9 cellular contexts compared by ENCODE assay signal in genomic region chr3:88000853-88001252, GRCh38. TPM values are rescaled to one million over a fixed set of nuclear protein-coding genes. Genes with fewer than 3 reads are reported as not detected.
A peak's percentile ranks its signal among the peaks of the same experiment; 100 is the strongest.
DNase-seq lines count a peak whose midpoint lies in the region; ATAC-seq and FAIRE-seq lines count a peak whose summit lies in the region.
"Had no signal": no experiment of that assay in that cellular context is flagged by ENCODE, and none has a peak within 500 bp of the region (broad histone marks: within the 10 kb centered on the region; RNA-seq: fewer than 3 reads in every experiment).

No MANE protein-coding gene starts in this region.

- no peaks in the 10 kb centered on the region for H3K9me3 Mint-ChIP-seq in activated naive CD8-positive, alpha-beta T cell treated with anti-CD3 and anti-CD28 coated beads, Interleukin-2, amount 10 ng/mL, durations not matched to agents 7 days and 5 days

- no peak overlapping the region for H3K27ac ChIP-seq in subcutaneous abdominal adipose tissue (ENCODE audit: low read depth, low read length)
- H3K27ac ChIP-seq: BLaER1 treated with 17β-estradiol and CSF1 and Interleukin-3, amounts not matched to agents 10 nM and 100 nM had no signal

- no peak for ATAC-seq in activated naive CD8-positive, alpha-beta T cell treated with anti-CD3 and anti-CD28 coated beads, Interleukin-2, amount 10 ng/mL, durations not matched to agents 7 days and 5 days (ENCODE audit: low read depth)
- ATAC-seq in GM21390 (IDR thresholded peaks at IDR 0.05; ENCODE audit: unreplicated experiment) (no peak), HG03139 (IDR thresholded peaks at IDR 0.05; ENCODE audit: unreplicated experiment) (no peak)

- peaks cover 24% of the 10 kb centered on the region for H3K4me1 Mint-ChIP-seq in activated naive CD8-positive, alpha-beta T cell treated with anti-CD3 and anti-CD28 coated beads, Interleukin-2, amount 10 ng/mL, durations not matched to agents 7 days and 5 days

- peaks cover 0 to 11% (median 4%) of the 10 kb centered on the region in 5 donors for H3K4me1 ChIP-seq in subcutaneous abdominal adipose tissue (ENCODE audit: control insufficient read depth in 5 of 5, insufficient read depth in 5 of 5, low read length in 5 of 5)

- peak overlapping the region; percentile 35 to 67 (median 59) for H3K4me3 ChIP-seq in subcutaneous abdominal adipose tissue (ENCODE audit: low read depth in 1 of 5, low read length in 5 of 5)
- H3K4me3 ChIP-seq: BLaER1 treated with 17β-estradiol and CSF1 and Interleukin-3, amounts not matched to agents 10 nM and 100 nM had no signal

- H3K9me3 ChIP-seq in subcutaneous abdominal adipose tissue (ENCODE audit: control insufficient read depth in 5 of 5, low read length in 5 of 5), result no peaks in the 10 kb centered on the region
- H3K9me3 ChIP-seq: BLaER1 treated with 17β-estradiol and CSF1 and Interleukin-3, amounts not matched to agents 10 nM and 100 nM had no signal

- H3K27me3 ChIP-seq in subcutaneous abdominal adipose tissue (ENCODE audit: control insufficient read depth in 5 of 5, insufficient read depth in 4 of 5, low read length in 5 of 5), result no peaks in the 10 kb centered on the region
- H3K27me3 ChIP-seq: BLaER1 treated with 17β-estradiol and CSF1 and Interleukin-3, amounts not matched to agents 10 nM and 100 nM had no signal

- H3K4me3 Mint-ChIP-seq in activated naive CD8-positive, alpha-beta T cell treated with anti-CD3 and anti-CD28 coated beads, Interleukin-2, amount 10 ng/mL, durations not matched to agents 7 days and 5 days, result peak overlapping the region; percentile 59

- FAIRE-seq in GM19239 (lab: Jason Lieb, UNC), result no peak

- H3K27me3 Mint-ChIP-seq in activated naive CD8-positive, alpha-beta T cell treated with anti-CD3 and anti-CD28 coated beads, Interleukin-2, amount 10 ng/mL, durations not matched to agents 7 days and 5 days, result peaks cover 17% of the 10 kb centered on the region

- peak; percentile 63 for DNase-seq in activated CD8-positive, alpha-beta memory T cell treated with anti-CD3 and anti-CD28 coated beads for 24 hours
- DNase-seq in activated CD8-positive, alpha-beta memory T cell treated with anti-CD3 and anti-CD28 coated beads, Interleukin-2, amount 50 U/mL, for 4 hours, result no peak
- DNase-seq in activated naive CD8-positive, alpha-beta T cell treated with anti-CD3 and anti-CD28 coated beads, Interleukin-2, amount 10 ng/mL, durations not matched to agents 7 days and 5 days, result no peak
- peak; percentile 78 for DNase-seq in islet precursor cell
- DNase-seq in GM19239 (ENCODE audit: insufficient read length, low spot score), result no peak

- H3K36me3 ChIP-seq in subcutaneous abdominal adipose tissue (ENCODE audit: control insufficient read depth in 5 of 5, insufficient read depth in 5 of 5, low read length in 5 of 5), result no peaks in the 10 kb centered on the region
- H3K36me3 ChIP-seq: BLaER1 treated with 17β-estradiol and CSF1 and Interleukin-3, amounts not matched to agents 10 nM and 100 nM had no signal

- H3K27ac Mint-ChIP-seq in activated naive CD8-positive, alpha-beta T cell treated with anti-CD3 and anti-CD28 coated beads, Interleukin-2, amount 10 ng/mL, durations not matched to agents 7 days and 5 days, result no peak overlapping the region

- POLR2A ChIA-PET in activated naive CD8-positive, alpha-beta T cell treated with anti-CD3 and anti-CD28 coated beads, Interleukin-2, amount 10 ng/mL, durations not matched to agents 7 days and 5 days (lab: Charles Lee), result no interaction called here

- no peaks in the 10 kb centered on the region for H3K36me3 Mint-ChIP-seq in activated naive CD8-positive, alpha-beta T cell treated with anti-CD3 and anti-CD28 coated beads, Interleukin-2, amount 10 ng/mL, durations not matched to agents 7 days and 5 days

- H3K9ac ChIP-seq in subcutaneous abdominal adipose tissue (ENCODE audit: low read length in 5 of 5), result peak overlapping the region in 3 of 5 donors; percentile 32 to 51 (median 35)
- H3K9ac ChIP-seq: BLaER1 treated with 17β-estradiol and CSF1 and Interleukin-3, amounts not matched to agents 10 nM and 100 nM had no signal

RNA-seq across cellular contexts. Expression of gene CGGBP1, which starts 58.0 kb away (rescaled TPM):
- 100 to 1,000 TPM; 106 to 111 TPM for total RNA-seq in activated naive CD8-positive, alpha-beta T cell treated with anti-CD3 and anti-CD28 coated beads, Interleukin-2, amount 10 ng/mL, durations not matched to agents 7 days and 5 days

RNA-seq across cellular contexts. Expression of gene ZNF654, which starts 58.2 kb away (rescaled TPM):
- total RNA-seq in activated naive CD8-positive, alpha-beta T cell treated with anti-CD3 and anti-CD28 coated beads, Interleukin-2, amount 10 ng/mL, durations not matched to agents 7 days and 5 days, result 10 to 100 TPM; 23.4 to 27.5 TPM

Comparison
In these comparisons a context has a peak if more than half of its experiments do, and no peak if none do; other contexts are left out.
1. DNase-seq: peak in activated CD8-positive, alpha-beta memory T cell treated with anti-CD3 and anti-CD28 coated beads for 24 hours (single experiment) and islet precursor cell (single experiment); none in activated CD8-positive, alpha-beta memory T cell treated with anti-CD3 and anti-CD28 coated beads, Interleukin-2, amount 50 U/mL, for 4 hours (single experiment), activated naive CD8-positive, alpha-beta T cell treated with anti-CD3 and anti-CD28 coated beads, Interleukin-2, amount 10 ng/mL, durations not matched to agents 7 days and 5 days (single experiment) and GM19239 (single experiment).